Comparison of ENCODE assay signal across 29 cellular contexts in genomic region chr13:40079721-40080120, GRCh38.
A peak's percentile ranks its signal among the peaks of the same experiment; 100 is the strongest.
DNase-seq lines count a peak whose midpoint lies in the region; ATAC-seq lines count a peak whose summit lies in the region.
"Had no signal": no experiment of that assay in that cellular context is flagged by ENCODE, and none has a peak within 500 bp of the region (broad histone marks: within the 10 kb centered on the region; RNA-seq: fewer than 3 reads in every experiment).

No MANE protein-coding gene starts in this region.

- intact Hi-C loops in activated CD4-positive, alpha-beta T cell treated with anti-CD3 and anti-CD28 coated beads for 36 hours (cut with DNase I, micrococcal nuclease): no loop called here
- intact Hi-C loops in activated CD4-positive, alpha-beta T cell treated with anti-CD3 and anti-CD28 coated beads, Interleukin-2, amount 10 ng/mL, durations not matched to agents 24 days and 14 days (cut with micrococcal nuclease): no loop called here

- peaks cover 2% of the 10 kb centered on the region for H3K4me1 Mint-ChIP-seq in activated CD4-positive, alpha-beta T cell treated with anti-CD3 and anti-CD28 coated beads for 36 hours
- peaks cover 1% of the 10 kb centered on the region for H3K4me1 Mint-ChIP-seq in activated CD4-positive, alpha-beta T cell treated with anti-CD3 and anti-CD28 coated beads, Interleukin-2, amount 10 ng/mL, durations not matched to agents 24 days and 14 days
- H3K4me1 Mint-ChIP-seq in activated naive CD8-positive, alpha-beta T cell treated with anti-CD3 and anti-CD28 coated beads, Interleukin-2, amount 50 U/mL, for 24 hours: peaks cover 17% of the 10 kb centered on the region
- peaks cover 12% of the 10 kb centered on the region for H3K4me1 Mint-ChIP-seq in activated naive CD8-positive, alpha-beta T cell treated with anti-CD3 and anti-CD28 coated beads for 36 hours
- H3K4me1 Mint-ChIP-seq in stimulated activated naive CD8-positive, alpha-beta T cell treated with anti-CD3 and anti-CD28 coated beads, Interleukin-15, amount 100 ng/mL, for 72 hours: peaks cover 16% of the 10 kb centered on the region
- H3K4me1 Mint-ChIP-seq: CD14-positive monocyte had no signal

- CTCF ChIA-PET in activated CD4-positive, alpha-beta T cell treated with anti-CD3 and anti-CD28 coated beads for 36 hours (lab: Charles Lee): interaction anchor here (0.5 to 1.6 kb wide), 8 partner anchors 10 to 604 kb away, joined by 3 to 5 read pairs (median 3); no protein-coding TSS in a partner anchor

- no peaks in the 10 kb centered on the region for H3K9me3 Mint-ChIP-seq in activated CD4-positive, alpha-beta T cell treated with anti-CD3 and anti-CD28 coated beads for 36 hours (ENCODE audit: low read depth)
- peaks cover 22% of the 10 kb centered on the region for H3K9me3 Mint-ChIP-seq in activated CD4-positive, alpha-beta T cell treated with anti-CD3 and anti-CD28 coated beads, Interleukin-2, amount 10 ng/mL, durations not matched to agents 24 days and 14 days
- H3K9me3 Mint-ChIP-seq in activated naive CD8-positive, alpha-beta T cell treated with anti-CD3 and anti-CD28 coated beads, Interleukin-2, amount 50 U/mL, for 24 hours: no peaks in the 10 kb centered on the region
- H3K9me3 Mint-ChIP-seq in activated naive CD8-positive, alpha-beta T cell treated with anti-CD3 and anti-CD28 coated beads for 36 hours: no peaks in the 10 kb centered on the region
- H3K9me3 Mint-ChIP-seq in stimulated activated naive CD8-positive, alpha-beta T cell treated with anti-CD3 and anti-CD28 coated beads, Interleukin-15, amount 100 ng/mL, for 72 hours: no peaks in the 10 kb centered on the region
- H3K9me3 Mint-ChIP-seq: CD8-positive, alpha-beta memory T cell; CD8-positive, alpha-beta T cell had no signal

- no peak overlapping the region for H3K4me3 Mint-ChIP-seq in activated CD4-positive, alpha-beta T cell treated with anti-CD3 and anti-CD28 coated beads for 36 hours
- no peak overlapping the region for H3K4me3 Mint-ChIP-seq in activated CD4-positive, alpha-beta T cell treated with anti-CD3 and anti-CD28 coated beads, Interleukin-2, amount 10 ng/mL, durations not matched to agents 24 days and 14 days
- no peak overlapping the region for H3K4me3 Mint-ChIP-seq in activated naive CD8-positive, alpha-beta T cell treated with anti-CD3 and anti-CD28 coated beads, Interleukin-2, amount 50 U/mL, for 24 hours
- H3K4me3 Mint-ChIP-seq in activated naive CD8-positive, alpha-beta T cell treated with anti-CD3 and anti-CD28 coated beads for 36 hours: no peak overlapping the region
- no peak overlapping the region for H3K4me3 Mint-ChIP-seq in stimulated activated naive CD8-positive, alpha-beta T cell treated with anti-CD3 and anti-CD28 coated beads, Interleukin-15, amount 100 ng/mL, for 72 hours
- H3K4me3 Mint-ChIP-seq: B cell; CD14-positive monocyte; CD4-positive, alpha-beta memory T cell; CD4-positive, alpha-beta T cell; CD4-positive, CD25-positive, alpha-beta regulatory T cell; CD8-positive, alpha-beta memory T cell; CD8-positive, alpha-beta T cell had no signal

- POLR2A ChIA-PET in activated CD4-positive, alpha-beta T cell treated with anti-CD3 and anti-CD28 coated beads for 36 hours (lab: Charles Lee): no interaction called here

- no peaks in the 10 kb centered on the region for H3K36me3 Mint-ChIP-seq in activated CD4-positive, alpha-beta T cell treated with anti-CD3 and anti-CD28 coated beads for 36 hours (ENCODE audit: low read depth)
- no peaks in the 10 kb centered on the region for H3K36me3 Mint-ChIP-seq in activated CD4-positive, alpha-beta T cell treated with anti-CD3 and anti-CD28 coated beads, Interleukin-2, amount 10 ng/mL, durations not matched to agents 24 days and 14 days (ENCODE audit: low read depth)
- no peaks in the 10 kb centered on the region for H3K36me3 Mint-ChIP-seq in activated naive CD8-positive, alpha-beta T cell treated with anti-CD3 and anti-CD28 coated beads, Interleukin-2, amount 50 U/mL, for 24 hours (ENCODE audit: low read depth)
- H3K36me3 Mint-ChIP-seq in activated naive CD8-positive, alpha-beta T cell treated with anti-CD3 and anti-CD28 coated beads for 36 hours: no peaks in the 10 kb centered on the region
- H3K36me3 Mint-ChIP-seq: CD14-positive monocyte; CD4-positive, alpha-beta memory T cell; CD4-positive, CD25-positive, alpha-beta regulatory T cell; CD8-positive, alpha-beta T cell had no signal

- no peak for DNase-seq in activated CD4-positive, alpha-beta T cell treated with anti-CD3 and anti-CD28 coated beads for 36 hours
- no peak for DNase-seq in activated CD4-positive, alpha-beta T cell treated with anti-CD3 and anti-CD28 coated beads, Interleukin-2, amount 10 ng/mL, durations not matched to agents 24 days and 14 days
- no peak for DNase-seq in activated naive CD8-positive, alpha-beta T cell treated with anti-CD3 and anti-CD28 coated beads, Interleukin-2, amount 50 U/mL, for 24 hours
- no peak for DNase-seq in activated naive CD8-positive, alpha-beta T cell treated with anti-CD3 and anti-CD28 coated beads for 36 hours
- no peak for DNase-seq in stimulated activated naive CD8-positive, alpha-beta T cell treated with anti-CD3 and anti-CD28 coated beads, Interleukin-15, Interleukin-2, amounts not matched to agents 100 U/mL and 50 U/mL, for 24 hours
- DNase-seq in stimulated activated naive CD8-positive, alpha-beta T cell treated with anti-CD3 and anti-CD28 coated beads, Interleukin-15, amount 100 ng/mL, for 72 hours: no peak
- DNase-seq: 8988T; ACHN; AML-193; BE2C; C1 segment of cervical spinal cord; Caco-2; Calu3; CD4-positive, alpha-beta memory T cell; CD4-positive, alpha-beta T cell; CD4-positive, CD25-positive, alpha-beta regulatory T cell; CD8-positive, alpha-beta memory T cell; CD8-positive, alpha-beta T cell; COR-L47; DMS 273 treated with DMSO at 0.1 percent for 48 hours; DMS153; DMS53; DMS79; DMS79 treated with DMSO at 0.1 percent for 48 hours; DND-41; EL had no signal

- no peaks in the 10 kb centered on the region for H3K27me3 Mint-ChIP-seq in activated CD4-positive, alpha-beta T cell treated with anti-CD3 and anti-CD28 coated beads for 36 hours
- no peaks in the 10 kb centered on the region for H3K27me3 Mint-ChIP-seq in activated CD4-positive, alpha-beta T cell treated with anti-CD3 and anti-CD28 coated beads, Interleukin-2, amount 10 ng/mL, durations not matched to agents 24 days and 14 days
- no peaks in the 10 kb centered on the region for H3K27me3 Mint-ChIP-seq in activated naive CD8-positive, alpha-beta T cell treated with anti-CD3 and anti-CD28 coated beads, Interleukin-2, amount 50 U/mL, for 24 hours
- no peaks in the 10 kb centered on the region for H3K27me3 Mint-ChIP-seq in activated naive CD8-positive, alpha-beta T cell treated with anti-CD3 and anti-CD28 coated beads for 36 hours
- H3K27me3 Mint-ChIP-seq in stimulated activated naive CD8-positive, alpha-beta T cell treated with anti-CD3 and anti-CD28 coated beads, Interleukin-15, amount 100 ng/mL, for 72 hours: no peaks in the 10 kb centered on the region
- H3K27me3 Mint-ChIP-seq: B cell; CD4-positive, alpha-beta memory T cell; CD4-positive, alpha-beta T cell; CD4-positive, CD25-positive, alpha-beta regulatory T cell had no signal

- H3K27ac Mint-ChIP-seq in activated CD4-positive, alpha-beta T cell treated with anti-CD3 and anti-CD28 coated beads for 36 hours: no peak overlapping the region
- no peak overlapping the region for H3K27ac Mint-ChIP-seq in activated CD4-positive, alpha-beta T cell treated with anti-CD3 and anti-CD28 coated beads, Interleukin-2, amount 10 ng/mL, durations not matched to agents 24 days and 14 days
- no peak overlapping the region for H3K27ac Mint-ChIP-seq in activated naive CD8-positive, alpha-beta T cell treated with anti-CD3 and anti-CD28 coated beads, Interleukin-2, amount 50 U/mL, for 24 hours
- H3K27ac Mint-ChIP-seq in activated naive CD8-positive, alpha-beta T cell treated with anti-CD3 and anti-CD28 coated beads for 36 hours: no peak overlapping the region
- no peak overlapping the region for H3K27ac Mint-ChIP-seq in stimulated activated naive CD8-positive, alpha-beta T cell treated with anti-CD3 and anti-CD28 coated beads, Interleukin-15, amount 100 ng/mL, for 72 hours
- H3K27ac Mint-ChIP-seq: B cell; CD14-positive monocyte; CD4-positive, alpha-beta memory T cell; CD4-positive, alpha-beta T cell; CD8-positive, alpha-beta memory T cell; CD8-positive, alpha-beta T cell had no signal

- peak; percentile 30 for ATAC-seq in activated CD4-positive, alpha-beta T cell treated with anti-CD3 and anti-CD28 coated beads for 36 hours
- peak; percentile 85 for ATAC-seq in activated naive CD8-positive, alpha-beta T cell treated with anti-CD3 and anti-CD28 coated beads, Interleukin-2, amount 50 U/mL, for 24 hours
- peak; percentile 65 for ATAC-seq in stimulated activated naive CD8-positive, alpha-beta T cell treated with anti-CD3 and anti-CD28 coated beads, Interleukin-15, Interleukin-2, amounts not matched to agents 100 U/mL and 50 U/mL, for 24 hours
- ATAC-seq in stimulated activated naive CD8-positive, alpha-beta T cell treated with anti-CD3 and anti-CD28 coated beads, Interleukin-15, amount 100 ng/mL, for 72 hours: no peak
- ATAC-seq: A549; CD8-positive, alpha-beta T cell had no signal
